Comparison of ENCODE assay signal across 17 cellular contexts in the genomic region with DNA sequence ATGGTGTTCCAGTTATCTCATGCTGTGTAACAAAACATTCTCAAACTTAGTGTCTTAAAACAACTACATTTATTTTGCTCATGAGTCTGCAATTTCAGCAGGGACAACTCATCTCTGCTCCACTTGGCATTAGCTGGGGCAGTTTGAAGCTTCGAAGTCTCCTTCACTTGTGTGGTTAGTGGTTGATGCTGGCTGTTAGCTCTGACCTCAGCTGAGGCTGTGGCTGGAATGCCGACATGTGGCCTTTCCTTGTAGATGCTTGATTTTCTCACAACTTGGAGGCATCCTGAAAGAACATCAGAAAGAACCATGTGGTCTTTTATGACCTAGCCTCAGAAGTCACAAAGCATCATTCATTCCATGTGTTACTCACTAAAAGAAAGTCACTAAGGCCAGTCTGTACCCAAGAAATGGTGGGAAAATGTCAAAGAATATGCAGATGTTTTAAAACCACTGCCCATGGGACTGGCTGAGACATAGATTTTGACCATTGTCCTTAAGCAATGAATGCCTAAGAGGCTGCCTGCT. TPM values are rescaled to one million over a fixed set of nuclear protein-coding genes. Genes with fewer than 3 reads are reported as not detected.
A peak's percentile ranks its signal among the peaks of the same experiment; 100 is the strongest.
DNase-seq lines count a peak whose midpoint lies in the region; ATAC-seq and TF ChIP-seq lines count a peak whose summit lies in the region.
"Had no signal": no experiment of that assay in that cellular context is flagged by ENCODE, and none has a peak within 500 bp of the region (broad histone marks: within the 10 kb centered on the region; RNA-seq: fewer than 3 reads in every experiment).

No MANE protein-coding gene starts in this region.

- CTCF ChIA-PET in activated naive CD4-positive, alpha-beta T cell treated with anti-CD3 and anti-CD28 coated beads, Interleukin-2, amount 10 ng/mL, durations not matched to agents 7 days and 5 days (lab: Charles Lee) = interaction anchor here (1.7 kb wide), 1 partner anchor 24 kb away, joined by 7 read pairs; no protein-coding TSS in a partner anchor
- CTCF ChIA-PET in HEK293T (lab: Yijun Ruan, JAX) = interaction anchor here (1.5 kb wide), 1 partner anchor 24 kb away, joined by 3 read pairs; no protein-coding TSS in a partner anchor

- peaks cover 66% of the 10 kb centered on the region for H3K4me1 Mint-ChIP-seq in activated naive CD4-positive, alpha-beta T cell treated with anti-CD3 and anti-CD28 coated beads, Interleukin-2, amount 10 ng/mL, durations not matched to agents 7 days and 5 days
- peaks cover 22 to 53% of the 10 kb centered on the region in 2 donors for H3K4me1 Mint-ChIP-seq in stimulated activated naive B cell treated with anti-CD40 and anti-IgM and Interleukin-4, amounts not matched to agents 10 μg/mL and 1 μg/mL and 100 μg/mL, for 72 hours

- TF ChIP-seq CTCF in transverse colon (IDR thresholded peaks at IDR 0.05) = no peak

- no peaks in the 10 kb centered on the region for H3K9me3 ChIP-seq in transverse colon
- H3K9me3 ChIP-seq: SK-N-SH, vagina had no signal

- H3K27me3 ChIP-seq in transverse colon = no peaks in the 10 kb centered on the region
- H3K27me3 ChIP-seq: vagina had no signal

- no peak for TF ChIP-seq POLR2A in transverse colon (IDR thresholded peaks at IDR 0.05)

- peaks cover 17% of the 10 kb centered on the region for H3K36me3 Mint-ChIP-seq in activated naive CD4-positive, alpha-beta T cell treated with anti-CD3 and anti-CD28 coated beads, Interleukin-2, amount 10 ng/mL, durations not matched to agents 7 days and 5 days
- peaks cover 6 to 9% of the 10 kb centered on the region in 2 donors for H3K36me3 Mint-ChIP-seq in stimulated activated naive B cell treated with anti-CD40 and anti-IgM and Interleukin-4, amounts not matched to agents 10 μg/mL and 1 μg/mL and 100 μg/mL, for 72 hours

- WGBS in transverse colon (ENCODE audit: low coverage in 1 of 2), 2 donors = 79 to 86% methylated on average over 1 to 2 of the region's 2 CpGs

- in situ Hi-C loops in transverse colon (cut with MboI; ENCODE audit: low pct_ligation_motif_present in 1 of 4, low pct_unique_long_range_greater_than_20kb in 1 of 4, low sequenced_read_pairs in 3 of 4) = no loop called here

- peaks cover 5% of the 10 kb centered on the region for H3K9me3 Mint-ChIP-seq in activated naive CD4-positive, alpha-beta T cell treated with anti-CD3 and anti-CD28 coated beads, Interleukin-2, amount 10 ng/mL, durations not matched to agents 7 days and 5 days
- no peaks in the 10 kb centered on the region for H3K9me3 Mint-ChIP-seq in stimulated activated naive B cell treated with anti-CD40 and anti-IgM and Interleukin-4, amounts not matched to agents 10 μg/mL and 1 μg/mL and 100 μg/mL, for 72 hours
- H3K9me3 Mint-ChIP-seq: central memory CD8-positive, alpha-beta T cell had no signal

- intact Hi-C loops in transverse colon (cut with DNase I; ENCODE audit: low total_unique reads) = no loop called here

- H3K27ac ChIP-seq in transverse colon = no peak overlapping the region
- H3K27ac ChIP-seq: parathyroid adenoma, vagina had no signal

- H3K4me3 ChIP-seq in transverse colon = no peak overlapping the region
- H3K4me3 ChIP-seq: vagina had no signal

- no peak overlapping the region for H3K27ac Mint-ChIP-seq in activated naive CD4-positive, alpha-beta T cell treated with anti-CD3 and anti-CD28 coated beads, Interleukin-2, amount 10 ng/mL, durations not matched to agents 7 days and 5 days
- H3K27ac Mint-ChIP-seq in stimulated activated naive B cell treated with anti-CD40 and anti-IgM and Interleukin-4, amounts not matched to agents 10 μg/mL and 1 μg/mL and 100 μg/mL, for 72 hours = peak overlapping the region; percentile 25

- peak; percentile 2 for DNase-seq in activated naive CD4-positive, alpha-beta T cell treated with anti-CD3 and anti-CD28 coated beads, Interleukin-2, amount 10 ng/mL, durations not matched to agents 7 days and 5 days
- no peak for DNase-seq in activated naive CD4-positive, alpha-beta T cell treated with anti-CD3 and anti-CD28 coated beads, Interleukin-2, amount 50 U/mL, for 16 hours
- peak; percentile 22 for DNase-seq in UCSD-AML1 (lab: John Stamatoyannopoulos, UW; ENCODE audit: unreplicated experiment)
- DNase-seq in fibroblast of peridontal ligament (ENCODE audit: extremely low read depth) = peak; percentile 97
- no peak for DNase-seq in stimulated activated naive B cell treated with anti-CD40 and anti-IgM and Interleukin-4, amounts not matched to agents 10 μg/mL and 1 μg/mL and 100 μg/mL, for 72 hours
- DNase-seq in transverse colon = no peak
- DNase-seq in HEK293T (ENCODE audit: extremely low spot score) = no peak
- no peak for DNase-seq in activated CD4-positive, CD25-positive, alpha-beta regulatory T cell treated with anti-CD3 and anti-CD28 coated beads, Interleukin-2, amount 50 U/mL, for 72 hours
- DNase-seq: DND-41, erythroblast, GOT3, mesendoderm, SK-N-SH had no signal

- peaks cover 4 to 24% (median 9%) of the 10 kb centered on the region in 4 donors for H3K4me1 ChIP-seq in transverse colon
- H3K4me1 ChIP-seq: parathyroid adenoma had no signal

- peaks cover 0 to 2% (median 0%) of the 10 kb centered on the region in 4 donors for H3K36me3 ChIP-seq in transverse colon

- no peak for ATAC-seq in stimulated activated naive B cell treated with anti-CD40 and anti-IgM and Interleukin-4, amounts not matched to agents 10 μg/mL and 1 μg/mL and 100 μg/mL, for 72 hours (replicated peaks)

- H3K27me3 Mint-ChIP-seq in activated naive CD4-positive, alpha-beta T cell treated with anti-CD3 and anti-CD28 coated beads, Interleukin-2, amount 10 ng/mL, durations not matched to agents 7 days and 5 days = peaks cover 5% of the 10 kb centered on the region
- no peaks in the 10 kb centered on the region for H3K27me3 Mint-ChIP-seq in stimulated activated naive B cell treated with anti-CD40 and anti-IgM and Interleukin-4, amounts not matched to agents 10 μg/mL and 1 μg/mL and 100 μg/mL, for 72 hours
- H3K27me3 Mint-ChIP-seq: central memory CD8-positive, alpha-beta T cell had no signal

- TF ChIP-seq EP300 in transverse colon (IDR thresholded peaks at IDR 0.05; ENCODE audit: low read depth) = no peak

- POLR2A ChIA-PET in HEK293T (lab: Yijun Ruan, JAX) = interaction anchor here (0.9 kb wide), 1 partner anchor 19 kb away, joined by 3 read pairs; no protein-coding TSS in a partner anchor

- H3K4me3 Mint-ChIP-seq in activated naive CD4-positive, alpha-beta T cell treated with anti-CD3 and anti-CD28 coated beads, Interleukin-2, amount 10 ng/mL, durations not matched to agents 7 days and 5 days = no peak overlapping the region
- no peak overlapping the region for H3K4me3 Mint-ChIP-seq in stimulated activated naive B cell treated with anti-CD40 and anti-IgM and Interleukin-4, amounts not matched to agents 10 μg/mL and 1 μg/mL and 100 μg/mL, for 72 hours
- H3K4me3 Mint-ChIP-seq: activated T-helper 1 cell treated with anti-CD3 and anti-CD28 coated beads, Interleukin-12 subunit alpha, Interleukin-12 subunit beta, Interleukin-2, Interleukin-4 antibody, amounts not matched to agents 30 ng/mL and 10 ng/mL and 1 ng/mL, durations not matched to agents 14 hours and 24 hours and 36 hours; central memory CD8-positive, alpha-beta T cell had no signal

TF ChIP-seq in HEK293T, 16 proteins besides CTCF, POLR2A, EP300 and RAD21:
- TF ChIP-seq BHLHE40 (IDR thresholded peaks at IDR 0.05; ENCODE audit: borderline replicate concordance) (no peak), FOXA1 (IDR thresholded peaks at IDR 0.05) (no peak), ZNF384 (IDR thresholded peaks at IDR 0.05) (no peak), CTBP1 (IDR thresholded peaks at IDR 0.05; ENCODE audit: borderline replicate concordance) (no peak)
- TF ChIP-seq, protein P1, sequence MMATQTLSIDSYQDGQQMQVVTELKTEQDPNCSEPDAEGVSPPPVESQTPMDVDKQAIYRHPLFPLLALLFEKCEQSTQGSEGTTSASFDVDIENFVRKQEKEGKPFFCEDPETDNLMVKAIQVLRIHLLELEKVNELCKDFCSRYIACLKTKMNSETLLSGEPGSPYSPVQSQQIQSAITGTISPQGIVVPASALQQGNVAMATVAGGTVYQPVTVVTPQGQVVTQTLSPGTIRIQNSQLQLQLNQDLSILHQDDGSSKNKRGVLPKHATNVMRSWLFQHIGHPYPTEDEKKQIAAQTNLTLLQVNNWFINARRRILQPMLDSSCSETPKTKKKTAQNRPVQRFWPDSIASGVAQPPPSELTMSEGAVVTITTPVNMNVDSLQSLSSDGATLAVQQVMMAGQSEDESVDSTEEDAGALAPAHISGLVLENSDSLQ (IDR thresholded peaks at IDR 0.05) = no peak

RNA-seq across cellular contexts. Expression of a gene that starts 3.8 kb away (rescaled TPM):
- total RNA-seq in transverse colon = 1,000 to 10,000 TPM; 1,619 to 4,787 (median 3,693) TPM

RNA-seq across cellular contexts. Expression of a gene that starts 20.8 kb away (rescaled TPM):
- 100 to 1,000 TPM in 2 of 4 donors, 10 to 100 TPM in 2; 21.3 to 230 (median 76.5) TPM for total RNA-seq in transverse colon

Comparison
In these comparisons a context has a peak if more than half of its experiments do, and no peak if none do; other contexts are left out.
1. DNase-seq: peak in activated naive CD4-positive, alpha-beta T cell treated with anti-CD3 and anti-CD28 coated beads, Interleukin-2, amount 10 ng/mL, durations not matched to agents 7 days and 5 days (single experiment), UCSD-AML1 (single experiment) and fibroblast of peridontal ligament (single experiment); none in activated naive CD4-positive, alpha-beta T cell treated with anti-CD3 and anti-CD28 coated beads, Interleukin-2, amount 50 U/mL, for 16 hours (single experiment), stimulated activated naive B cell treated with anti-CD40 and anti-IgM and Interleukin-4, amounts not matched to agents 10 μg/mL and 1 μg/mL and 100 μg/mL, for 72 hours (single experiment), transverse colon (single experiment), HEK293T (single experiment) and activated CD4-positive, CD25-positive, alpha-beta regulatory T cell treated with anti-CD3 and anti-CD28 coated beads, Interleukin-2, amount 50 U/mL, for 72 hours (single experiment).